Comparison of ENCODE assay signal across 29 cellular contexts in the genomic region with DNA sequence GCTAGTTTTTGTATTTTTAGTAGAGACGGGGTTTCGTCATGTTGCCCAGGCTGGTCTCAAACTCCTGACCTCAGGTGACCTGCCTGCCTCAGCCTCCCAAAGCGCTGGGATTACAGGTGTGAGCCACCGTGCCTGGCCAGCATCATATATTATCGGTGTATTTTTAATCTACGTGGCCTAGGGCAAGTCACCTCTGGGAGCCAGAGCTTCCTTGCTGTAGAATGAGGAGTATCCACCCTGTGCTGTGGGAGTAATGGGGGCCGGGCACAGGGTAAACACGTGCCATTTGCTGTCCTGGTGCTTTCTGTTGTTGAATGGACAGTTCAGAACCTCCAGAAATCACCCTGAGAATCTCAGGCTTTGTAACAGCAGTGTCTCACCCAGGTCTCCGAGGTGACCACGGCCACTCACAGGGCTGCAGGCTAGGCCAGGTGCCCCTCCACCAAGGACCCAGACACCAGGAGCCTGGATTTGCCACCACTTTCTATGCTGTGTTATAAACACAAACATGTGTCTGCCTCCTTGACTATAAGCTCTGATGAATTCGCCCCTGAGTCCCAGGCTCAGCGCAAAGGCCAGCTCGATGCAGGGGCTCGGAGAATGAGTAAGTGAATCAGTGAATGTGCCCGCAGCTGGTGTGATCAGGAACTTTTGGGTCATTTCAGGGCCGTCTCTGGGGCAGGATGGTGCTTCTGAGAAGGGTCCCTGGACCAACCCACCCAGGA.
"Had no signal": no experiment of that assay in that cellular context is flagged by ENCODE, and none has a peak within 500 bp of the region (broad histone marks: within the 10 kb centered on the region; RNA-seq: fewer than 3 reads in every experiment).

No MANE protein-coding gene starts in this region.

- FAIRE-seq: astrocyte, bronchial epithelial cell, colon, endometrium, endothelial cell of umbilical vein, frontal cortex had no signal

- DNase-seq: activated B cell treated with CpG ODN at 0.5 μM for 24 hours; activated CD4-positive, alpha-beta T cell treated with anti-CD3 and anti-CD28 coated beads for 48 hours; activated CD4-positive, alpha-beta T cell treated with anti-CD3 and anti-CD28 coated beads, Interleukin-2, amount 50 U/mL, for 1 hour; activated CD4-positive, alpha-beta T cell treated with anti-CD3 and anti-CD28 coated beads, Interleukin-2, amount 50 U/mL, for 48 hours; activated CD8-positive, alpha-beta memory T cell treated with anti-CD3 and anti-CD28 coated beads for 24 hours; activated CD8-positive, alpha-beta T cell treated with anti-CD3 and anti-CD28 coated beads for 36 hours; activated effector memory CD4-positive, alpha-beta T cell treated with Interleukin-2 at 50 U/mL for 16 hours; activated gamma-delta T cell treated with Interleukin-2 at 50 U/mL for 16 hours; activated naive CD4-positive, alpha-beta T cell treated with anti-CD3 and anti-CD28 coated beads, Interleukin-2, amount 50 U/mL, for 16 hours; activated naive CD4-positive, alpha-beta T cell treated with Interleukin-2 at 50 U/mL for 16 hours; activated T-cell treated with anti-CD3 and anti-CD28 coated beads, Interleukin-2, amount 50 U/mL, for 4 hours; amniotic stem cell; anterior cingulate cortex; brain microvascular endothelial cell; effector CD8-positive, alpha-beta T cell; foreskin fibroblast; T-helper 1 cell; T-helper 17 cell; T1000; WERI-Rb-1 had no signal

- H3K36me3 ChIP-seq: brain microvascular endothelial cell, WERI-Rb-1 had no signal

- H3K27ac ChIP-seq: brain microvascular endothelial cell, epithelial cell of prostate, WERI-Rb-1 had no signal

- ATAC-seq: activated CD4-positive, CD25-positive, alpha-beta regulatory T cell treated with anti-CD3 and anti-CD28 coated beads, Interleukin-2, amount 50 U/mL, for 24 hours; activated CD8-positive, alpha-beta T cell treated with anti-CD3 and anti-CD28 coated beads for 36 hours; activated T-cell treated with anti-CD3 and anti-CD28 coated beads, Interleukin-2, amount 50 U/mL, for 4 hours; activated T-helper 17 cell treated with anti-CD3 and anti-CD28 coated beads, Interleukin-2, amount 50 U/mL, for 72 hours; T-helper 17 cell had no signal

- H3K27me3 ChIP-seq: brain microvascular endothelial cell had no signal
